8 cellular contexts compared by ENCODE assay signal in the genomic region with DNA sequence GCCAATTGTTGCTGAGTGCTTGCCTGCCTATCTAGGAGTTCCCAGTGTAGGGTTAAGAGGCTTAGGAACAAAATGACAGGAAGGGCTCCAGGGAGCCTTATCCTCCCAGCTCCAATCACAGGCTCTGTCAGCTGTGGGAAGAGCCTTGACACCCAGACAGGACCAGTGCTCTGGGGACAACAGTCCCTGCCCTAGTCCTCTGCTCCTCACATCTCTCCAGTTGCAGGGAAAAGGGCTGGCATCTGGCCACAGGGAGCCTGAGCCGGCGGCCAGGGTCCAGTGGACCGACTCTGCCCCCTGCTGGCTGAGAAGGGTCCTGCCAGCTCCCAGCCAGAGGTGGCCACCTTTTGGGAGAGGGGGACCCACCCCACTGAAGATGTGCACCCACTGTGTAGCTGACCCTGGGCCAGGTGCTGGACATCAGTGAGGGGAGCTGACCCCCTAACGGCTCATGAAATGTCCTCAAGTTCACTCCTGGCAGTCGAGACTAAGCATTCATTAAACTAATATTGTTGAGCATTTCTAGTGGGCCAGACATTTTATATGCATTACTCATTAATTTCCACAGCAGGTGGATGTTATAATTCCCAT. TPM values are rescaled to one million over a fixed set of nuclear protein-coding genes. Genes with fewer than 3 reads are reported as not detected.
DNase-seq lines count a peak whose midpoint lies in the region; ATAC-seq and TF ChIP-seq lines count a peak whose summit lies in the region.

No MANE protein-coding gene starts in this region.

- peak; percentile 8 for ATAC-seq in activated CD4-positive, alpha-beta T cell treated with anti-CD3 and anti-CD28 coated beads for 36 hours
- no peak for ATAC-seq in effector memory CD8-positive, alpha-beta T cell (replicated peaks)

- no peak for TF ChIP-seq POLR2A in stomach (IDR thresholded peaks at IDR 0.05)

- peak overlapping the region; percentile 70 to 93 for H2BK12ac ChIP-seq in mesenchymal stem cell (ENCODE audit: low read length in 2 of 2)

- no peaks in the 10 kb centered on the region for H3K9me3 ChIP-seq in mesenchymal stem cell (ENCODE audit: control insufficient read depth, low read length)
- no peaks in the 10 kb centered on the region for H3K9me3 ChIP-seq in stomach

- H3K4me1 Mint-ChIP-seq in activated CD4-positive, alpha-beta T cell treated with anti-CD3 and anti-CD28 coated beads for 36 hours, result peaks cover 63% of the 10 kb centered on the region
- peaks cover 47 to 49% of the 10 kb centered on the region in 2 donors for H3K4me1 Mint-ChIP-seq in effector memory CD8-positive, alpha-beta T cell (ENCODE audit: low read depth in 2 of 2)

- peak overlapping the region; percentile 65 for H2AK5ac ChIP-seq in mesenchymal stem cell (ENCODE audit: low read length, severe bottlenecking)

- H3K4me1 ChIP-seq in mesenchymal stem cell (ENCODE audit: control insufficient read depth, insufficient read depth, low read depth, low read length), result peaks cover 53% of the 10 kb centered on the region
- H3K4me1 ChIP-seq in stomach, result peaks cover 58 to 69% (median 60%) of the 10 kb centered on the region in 4 donors

- peak overlapping the region in 1 of 2 experiments; percentile 22 for H3K14ac ChIP-seq in mesenchymal stem cell (ENCODE audit: low read length in 2 of 2)

- H3K27me3 Mint-ChIP-seq in activated CD4-positive, alpha-beta T cell treated with anti-CD3 and anti-CD28 coated beads for 36 hours, result no peaks in the 10 kb centered on the region
- H3K27me3 Mint-ChIP-seq in effector memory CD8-positive, alpha-beta T cell, result no peaks in the 10 kb centered on the region

- DNase-seq in activated CD4-positive, alpha-beta T cell treated with anti-CD3 and anti-CD28 coated beads for 36 hours, result peak; percentile 84
- no peak for DNase-seq in activated CD4-positive, alpha-beta T cell treated with anti-CD3 and anti-CD28 coated beads for 1 hour
- DNase-seq in NCI-H2227 treated with DMSO at 0.1 percent for 48 hours (lab: John Stamatoyannopoulos, UW) (peak; percentile 37), mesenchymal stem cell (peak; percentile 76), stomach (peak; percentile 94), NCI-H524 treated with DMSO at 0.1 percent for 48 hours (lab: John Stamatoyannopoulos, UW) (no peak)
- DNase-seq in activated CD8-positive, alpha-beta memory T cell treated with anti-CD3 and anti-CD28 coated beads for 24 hours, result peak; percentile 88
- DNase-seq in effector memory CD8-positive, alpha-beta T cell, result peak; percentile 57 to 65 (median 64)

- H3K27me3 ChIP-seq in mesenchymal stem cell (ENCODE audit: control insufficient read depth in 1 of 2, insufficient read depth in 1 of 2, low read length in 2 of 2), result no peaks in the 10 kb centered on the region
- H3K27me3 ChIP-seq in stomach, result no peaks in the 10 kb centered on the region

- H3K27ac Mint-ChIP-seq in activated CD4-positive, alpha-beta T cell treated with anti-CD3 and anti-CD28 coated beads for 36 hours, result peak overlapping the region; percentile 95
- H3K27ac Mint-ChIP-seq in effector memory CD8-positive, alpha-beta T cell, result peak overlapping the region; percentile 97 to 98

- peak overlapping the region; percentile 24 for H3K4me3 Mint-ChIP-seq in activated CD4-positive, alpha-beta T cell treated with anti-CD3 and anti-CD28 coated beads for 36 hours
- peak overlapping the region; percentile 54 to 85 for H3K4me3 Mint-ChIP-seq in effector memory CD8-positive, alpha-beta T cell

- no peak overlapping the region for H2BK15ac ChIP-seq in mesenchymal stem cell (ENCODE audit: low read depth, poor library complexity, severe bottlenecking)

- H3K9me3 Mint-ChIP-seq in activated CD4-positive, alpha-beta T cell treated with anti-CD3 and anti-CD28 coated beads for 36 hours (ENCODE audit: low read depth), result no peaks in the 10 kb centered on the region
- H3K9me3 Mint-ChIP-seq in effector memory CD8-positive, alpha-beta T cell, result no peaks in the 10 kb centered on the region

- POLR2A ChIA-PET in activated CD4-positive, alpha-beta T cell treated with anti-CD3 and anti-CD28 coated beads for 36 hours (lab: Charles Lee), result interaction anchor here (0.8 to 1.6 kb wide), 5 partner anchors 16 to 119 kb away, joined by 3 to 9 read pairs (median 5); no protein-coding TSS in a partner anchor

- WGBS in mesenchymal stem cell, result 23% methylated on average over 4 of the region's 5 CpGs
- 23 to 63% (median 29%) methylated on average over 2 to 5 of the region's 5 CpGs for WGBS in stomach, 5 donors

- H3K18ac ChIP-seq in mesenchymal stem cell (ENCODE audit: low read depth in 1 of 2, low read length in 2 of 2), result peak overlapping the region; percentile 84 to 96

- H3K27ac ChIP-seq in mesenchymal stem cell (ENCODE audit: low read length, poor library complexity, severe bottlenecking) (peak overlapping the region; percentile 7), stomach (peak overlapping the region; percentile 88 to 97 (median 95))

- no peak for TF ChIP-seq EP300 in stomach (IDR thresholded peaks at IDR 0.05)

- peak in 6 of 7 experiments; percentile 45 to 98 (median 94) for TF ChIP-seq CTCF in stomach (IDR thresholded peaks at IDR 0.05)

- H2BK120ac ChIP-seq in mesenchymal stem cell (ENCODE audit: low read depth, low read length), result no peak overlapping the region

- intact Hi-C loops in activated CD4-positive, alpha-beta T cell treated with anti-CD3 and anti-CD28 coated beads for 36 hours (cut with DNase I, micrococcal nuclease), result loop anchor here (1.0 to 5.0 kb wide), 5 partner anchors 114 to 1020 kb away; a partner anchor contains a TSS
- intact Hi-C loops in stomach (cut with DNase I; ENCODE audit: low total_unique reads), result loop anchor here (10.0 kb wide), 1 partner anchor 122 kb away; a partner anchor contains a TSS

- no peak overlapping the region for H3K4me3 ChIP-seq in mesenchymal stem cell (ENCODE audit: insufficient read depth in 1 of 2, low read depth in 1 of 2, low read length in 2 of 2)
- H3K4me3 ChIP-seq in stomach, result no peak overlapping the region

- peaks cover 44 to 75% of the 10 kb centered on the region in 2 experiments for H3K36me3 ChIP-seq in mesenchymal stem cell (ENCODE audit: control insufficient read depth in 1 of 2, insufficient read depth in 2 of 2, low read depth in 1 of 2, low read length in 2 of 2)
- H3K36me3 ChIP-seq in stomach, result peaks cover 38 to 77% (median 65%) of the 10 kb centered on the region in 4 donors

- peak overlapping the region; percentile 93 for H4K91ac ChIP-seq in mesenchymal stem cell (ENCODE audit: low read length)

- H3K36me3 Mint-ChIP-seq in activated CD4-positive, alpha-beta T cell treated with anti-CD3 and anti-CD28 coated beads for 36 hours (ENCODE audit: low read depth), result peaks cover 43% of the 10 kb centered on the region
- peaks cover 58% of the 10 kb centered on the region for H3K36me3 Mint-ChIP-seq in effector memory CD8-positive, alpha-beta T cell (ENCODE audit: insufficient read depth)

- H4K8ac ChIP-seq in mesenchymal stem cell (ENCODE audit: low read length), result no peak overlapping the region

- no peak overlapping the region for H2BK5ac ChIP-seq in mesenchymal stem cell (ENCODE audit: low read depth, low read length, poor library complexity, severe bottlenecking)

- peaks cover 8% of the 10 kb centered on the region for H3K79me1 ChIP-seq in mesenchymal stem cell (replicated peaks; ENCODE audit: low read length, poor library complexity, severe bottlenecking)

- H2AFZ ChIP-seq in mesenchymal stem cell (ENCODE audit: low read depth, low read length), result no peak overlapping the region

- peak overlapping the region; percentile 53 for H3K9ac ChIP-seq in mesenchymal stem cell (ENCODE audit: low read length)

- H3K23ac ChIP-seq in mesenchymal stem cell (ENCODE audit: low read length in 2 of 2), result peak overlapping the region in 1 of 2 experiments; percentile 46

- CTCF ChIA-PET in activated CD4-positive, alpha-beta T cell treated with anti-CD3 and anti-CD28 coated beads for 36 hours (lab: Charles Lee), result interaction anchor here (0.6 to 5.5 kb wide), 55 partner anchors 10 to 441 kb away, joined by 3 to 34 read pairs (median 4); a partner anchor contains a TSS

- peak overlapping the region; percentile 5 to 98 for H3K4ac ChIP-seq in mesenchymal stem cell (ENCODE audit: low read depth in 1 of 2, low read length in 2 of 2)

- no peak overlapping the region for H3K4me2 ChIP-seq in mesenchymal stem cell (ENCODE audit: low read length, poor library complexity, severe bottlenecking)

RNA-seq across cellular contexts. Expression of a gene that starts 17.6 kb away (rescaled TPM):
- total RNA-seq in activated CD4-positive, alpha-beta T cell treated with anti-CD3 and anti-CD28 coated beads for 36 hours, result 10 to 100 TPM; 19.7 to 21.9 TPM
- 28.6 TPM for polyA plus RNA-seq in mesenchymal stem cell (2013, experiment 1 of 2)
- 27.7 TPM for polyA plus RNA-seq in mesenchymal stem cell (2013, experiment 2 of 2)
- 10 to 100 TPM in 4 of 5 donors, 1 to 10 TPM in 1; 2.3 to 43.2 (median 24.9) TPM for total RNA-seq in stomach
- polyA plus RNA-seq in stomach, result 10 to 100 TPM; 12.1 to 20.0 (median 16.3) TPM

Comparison
In these comparisons a context has a peak if more than half of its experiments do, and no peak if none do; other contexts are left out.
1. DNase-seq: peak in activated CD4-positive, alpha-beta T cell treated with anti-CD3 and anti-CD28 coated beads for 36 hours (single experiment), NCI-H2227 treated with DMSO at 0.1 percent for 48 hours (single experiment), activated CD8-positive, alpha-beta memory T cell treated with anti-CD3 and anti-CD28 coated beads for 24 hours (single experiment), effector memory CD8-positive, alpha-beta T cell (3 of 3), mesenchymal stem cell (single experiment) and stomach (single experiment); none in activated CD4-positive, alpha-beta T cell treated with anti-CD3 and anti-CD28 coated beads for 1 hour (single experiment) and NCI-H524 treated with DMSO at 0.1 percent for 48 hours (single experiment).